Comparison of ENCODE assay signal across 14 cellular contexts in the genomic region with DNA sequence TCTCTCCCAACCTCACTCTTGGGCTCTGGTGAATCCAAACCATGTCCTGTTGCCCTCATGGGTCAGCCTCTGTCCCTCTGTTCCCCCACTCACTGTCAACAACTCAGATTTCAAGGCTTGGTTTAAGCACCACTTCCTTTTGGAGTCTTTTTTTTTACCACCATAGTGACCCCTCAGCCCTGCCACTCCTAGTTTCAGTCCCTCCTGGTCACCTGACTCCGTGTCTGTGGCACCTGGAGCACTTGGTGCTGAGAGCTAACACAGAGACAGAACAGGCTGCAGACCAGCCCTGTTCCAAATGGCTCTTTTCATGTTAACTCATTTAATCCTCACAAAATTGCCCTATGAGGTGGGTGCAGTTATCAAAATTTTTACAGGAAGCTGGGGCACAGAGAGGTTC. TPM values are rescaled to one million over a fixed set of nuclear protein-coding genes. Genes with fewer than 3 reads are reported as not detected.
DNase-seq lines count a peak whose midpoint lies in the region; ATAC-seq and TF ChIP-seq lines count a peak whose summit lies in the region.
"Had no signal": no experiment of that assay in that cellular context is flagged by ENCODE, and none has a peak within 500 bp of the region (broad histone marks: within the 10 kb centered on the region; RNA-seq: fewer than 3 reads in every experiment).

No MANE protein-coding gene starts in this region.

- no peak for DNase-seq in stimulated activated naive CD8-positive, alpha-beta T cell treated with anti-CD3 and anti-CD28 coated beads, Interleukin-15, amount 100 ng/mL, for 72 hours
- DNase-seq in RPMI8226 (peak; percentile 56), transverse colon (peak; percentile 38), iPS-NIHi11 (ENCODE audit: low spot score) (no peak), tibial artery (no peak), AML-193 (lab: John Stamatoyannopoulos, UW) (no peak)
- no peak for DNase-seq in effector memory CD8-positive, alpha-beta T cell
- DNase-seq: activated naive CD8-positive, alpha-beta T cell treated with anti-CD3 and anti-CD28 coated beads, Interleukin-2, amount 10 ng/mL, durations not matched to agents 7 days and 5 days; glutamatergic neuron; kidney; NCI-H1048; NCI-H2171 treated with DMSO at 0.1 percent for 48 hours; stimulated activated CD8-positive, alpha-beta memory T cell treated with anti-CD3 and anti-CD28 coated beads, Interleukin-4, amount 100 ng/mL, for 48 hours had no signal

- no peak overlapping the region for H3K4me3 ChIP-seq in transverse colon
- H3K4me3 ChIP-seq in tibial artery, result no peak overlapping the region

- peak overlapping the region; percentile 33 for H3K4me3 Mint-ChIP-seq in stimulated activated naive CD8-positive, alpha-beta T cell treated with anti-CD3 and anti-CD28 coated beads, Interleukin-15, Interleukin-2, amounts not matched to agents 100 ng/mL and 50 ng/mL, for 24 hours
- peak overlapping the region in 1 of 2 donors; percentile 18 for H3K4me3 Mint-ChIP-seq in stimulated activated naive CD8-positive, alpha-beta T cell treated with anti-CD3 and anti-CD28 coated beads, Interleukin-15, amount 100 ng/mL, for 72 hours
- peak overlapping the region; percentile 83 for H3K4me3 Mint-ChIP-seq in effector memory CD8-positive, alpha-beta T cell
- H3K4me3 Mint-ChIP-seq: activated naive CD8-positive, alpha-beta T cell treated with anti-CD3 and anti-CD28 coated beads, Interleukin-2, amount 10 ng/mL, durations not matched to agents 7 days and 5 days had no signal

- H3K36me3 ChIP-seq in transverse colon (no peaks in the 10 kb centered on the region), tibial artery (no peaks in the 10 kb centered on the region)

- intact Hi-C loops in transverse colon (cut with DNase I; ENCODE audit: low total_unique reads), result no loop called here
- intact Hi-C loops in tibial artery (cut with DNase I; ENCODE audit: low total_unique reads), result loop anchor here (10.0 kb wide), 1 partner anchor 107 kb away; no protein-coding TSS in a partner anchor

- TF ChIP-seq EP300 in transverse colon (IDR thresholded peaks at IDR 0.05; ENCODE audit: low read depth), result no peak

- H3K27me3 ChIP-seq in transverse colon (no peaks in the 10 kb centered on the region), tibial artery (peaks cover 0 to 21% of the 10 kb centered on the region in 2 donors)

- no peaks in the 10 kb centered on the region for H3K9me3 Mint-ChIP-seq in stimulated activated naive CD8-positive, alpha-beta T cell treated with anti-CD3 and anti-CD28 coated beads, Interleukin-15, Interleukin-2, amounts not matched to agents 100 ng/mL and 50 ng/mL, for 24 hours
- H3K9me3 Mint-ChIP-seq in stimulated activated naive CD8-positive, alpha-beta T cell treated with anti-CD3 and anti-CD28 coated beads, Interleukin-15, amount 100 ng/mL, for 72 hours, result no peaks in the 10 kb centered on the region
- no peaks in the 10 kb centered on the region for H3K9me3 Mint-ChIP-seq in effector memory CD8-positive, alpha-beta T cell
- H3K9me3 Mint-ChIP-seq: activated naive CD8-positive, alpha-beta T cell treated with anti-CD3 and anti-CD28 coated beads, Interleukin-2, amount 10 ng/mL, durations not matched to agents 7 days and 5 days had no signal

- H3K27ac ChIP-seq in transverse colon (peak overlapping the region; percentile 48 to 71 (median 66)), tibial artery (no peak overlapping the region)

- H3K4me1 Mint-ChIP-seq in stimulated activated naive CD8-positive, alpha-beta T cell treated with anti-CD3 and anti-CD28 coated beads, Interleukin-15, Interleukin-2, amounts not matched to agents 100 ng/mL and 50 ng/mL, for 24 hours (ENCODE audit: low read depth), result peaks cover 86% of the 10 kb centered on the region
- peaks cover 75% of the 10 kb centered on the region for H3K4me1 Mint-ChIP-seq in stimulated activated naive CD8-positive, alpha-beta T cell treated with anti-CD3 and anti-CD28 coated beads, Interleukin-15, amount 100 ng/mL, for 72 hours
- peaks cover 50 to 51% of the 10 kb centered on the region in 2 donors for H3K4me1 Mint-ChIP-seq in effector memory CD8-positive, alpha-beta T cell (ENCODE audit: low read depth in 2 of 2)

- ATAC-seq in stimulated activated naive CD8-positive, alpha-beta T cell treated with anti-CD3 and anti-CD28 coated beads, Interleukin-15, amount 100 ng/mL, for 72 hours, result no peak
- no peak for ATAC-seq in effector memory CD8-positive, alpha-beta T cell (replicated peaks)

- no peaks in the 10 kb centered on the region for H3K36me3 Mint-ChIP-seq in stimulated activated naive CD8-positive, alpha-beta T cell treated with anti-CD3 and anti-CD28 coated beads, Interleukin-15, Interleukin-2, amounts not matched to agents 100 ng/mL and 50 ng/mL, for 24 hours (ENCODE audit: low read depth)
- no peaks in the 10 kb centered on the region for H3K36me3 Mint-ChIP-seq in effector memory CD8-positive, alpha-beta T cell (ENCODE audit: insufficient read depth)
- H3K36me3 Mint-ChIP-seq: activated naive CD8-positive, alpha-beta T cell treated with anti-CD3 and anti-CD28 coated beads, Interleukin-2, amount 10 ng/mL, durations not matched to agents 7 days and 5 days had no signal

- in situ Hi-C loops in transverse colon (cut with MboI; ENCODE audit: low pct_ligation_motif_present in 1 of 4, low pct_unique_long_range_greater_than_20kb in 1 of 4, low sequenced_read_pairs in 3 of 4), result loop anchor here in 2 of 4 donors (10.0 kb wide), 2 partner anchors 147 to 187 kb away; no protein-coding TSS in a partner anchor

- H3K9me3 ChIP-seq in transverse colon (no peaks in the 10 kb centered on the region), tibial artery (no peaks in the 10 kb centered on the region)

- no peak for TF ChIP-seq POLR2A in transverse colon (IDR thresholded peaks at IDR 0.05)

- 79% methylated on average over 1 of the region's 1 CpG; no CpG with 5 or more reads in 1 of the 2 donors for WGBS in transverse colon (ENCODE audit: low coverage in 1 of 2), 2 donors

- H3K4me1 ChIP-seq in transverse colon (peaks cover 3 to 17% (median 11%) of the 10 kb centered on the region in 4 donors), tibial artery (peaks cover 0 to 15% (median 0%) of the 10 kb centered on the region in 4 donors)

- peak overlapping the region; percentile 89 for H3K27ac Mint-ChIP-seq in stimulated activated naive CD8-positive, alpha-beta T cell treated with anti-CD3 and anti-CD28 coated beads, Interleukin-15, Interleukin-2, amounts not matched to agents 100 ng/mL and 50 ng/mL, for 24 hours
- peak overlapping the region in 1 of 2 donors; percentile 79 for H3K27ac Mint-ChIP-seq in stimulated activated naive CD8-positive, alpha-beta T cell treated with anti-CD3 and anti-CD28 coated beads, Interleukin-15, amount 100 ng/mL, for 72 hours
- peak overlapping the region; percentile 91 to 93 for H3K27ac Mint-ChIP-seq in effector memory CD8-positive, alpha-beta T cell
- H3K27ac Mint-ChIP-seq: activated naive CD8-positive, alpha-beta T cell treated with anti-CD3 and anti-CD28 coated beads, Interleukin-2, amount 10 ng/mL, durations not matched to agents 7 days and 5 days had no signal

- no peaks in the 10 kb centered on the region for H3K27me3 Mint-ChIP-seq in stimulated activated naive CD8-positive, alpha-beta T cell treated with anti-CD3 and anti-CD28 coated beads, Interleukin-15, Interleukin-2, amounts not matched to agents 100 ng/mL and 50 ng/mL, for 24 hours
- peaks cover 13% of the 10 kb centered on the region for H3K27me3 Mint-ChIP-seq in stimulated activated naive CD8-positive, alpha-beta T cell treated with anti-CD3 and anti-CD28 coated beads, Interleukin-15, amount 100 ng/mL, for 72 hours
- H3K27me3 Mint-ChIP-seq in effector memory CD8-positive, alpha-beta T cell, result no peaks in the 10 kb centered on the region

- TF ChIP-seq CTCF in transverse colon (IDR thresholded peaks at IDR 0.05) (no peak), tibial artery (IDR thresholded peaks at IDR 0.05) (no peak)

RNA-seq across cellular contexts. Expression of gene SMNDC1, which starts 53.6 kb away (rescaled TPM):
- total RNA-seq in transverse colon, result 10 to 100 TPM in 1 of 4 donors, 1 to 10 TPM in 3; 3.6 to 15.7 (median 8.9) TPM

Comparison
In these comparisons a context has a peak if more than half of its experiments do, and no peak if none do; other contexts are left out.
1. DNase-seq: peak in RPMI8226 (single experiment) and transverse colon (single experiment); none in stimulated activated naive CD8-positive, alpha-beta T cell treated with anti-CD3 and anti-CD28 coated beads, Interleukin-15, amount 100 ng/mL, for 72 hours (0 of 2), effector memory CD8-positive, alpha-beta T cell (0 of 3), iPS-NIHi11 (single experiment), tibial artery (0 of 2) and AML-193 (0 of 2).
2. H3K27ac ChIP-seq: peak in transverse colon (4 of 4); none in tibial artery (0 of 2).